18 cellular contexts compared by ENCODE assay signal in the genomic region with DNA sequence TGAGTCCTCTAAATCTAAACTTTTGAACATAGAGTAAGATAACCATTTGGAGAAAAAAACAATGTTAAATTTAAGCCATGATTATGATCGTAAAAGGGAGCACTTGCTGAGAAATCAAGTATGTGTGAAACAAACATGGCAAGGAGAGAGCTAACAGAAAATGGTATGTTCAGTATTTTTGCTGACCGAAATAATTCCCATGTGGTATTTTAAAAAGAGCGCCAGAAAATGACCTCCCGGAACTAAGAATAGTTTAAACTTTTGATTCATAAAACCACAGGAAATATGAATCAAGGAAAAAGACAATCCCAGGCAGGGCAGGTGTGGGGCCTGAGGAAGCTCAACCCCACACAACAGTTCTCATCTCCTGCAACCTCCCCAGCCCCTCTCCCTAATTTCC.
A peak's percentile ranks its signal among the peaks of the same experiment; 100 is the strongest.
DNase-seq lines count a peak whose midpoint lies in the region; ATAC-seq, FAIRE-seq and TF ChIP-seq lines count a peak whose summit lies in the region.
"Had no signal": no experiment of that assay in that cellular context is flagged by ENCODE, and none has a peak within 500 bp of the region (broad histone marks: within the 10 kb centered on the region; RNA-seq: fewer than 3 reads in every experiment).

No MANE protein-coding gene starts in this region.

- no peaks in the 10 kb centered on the region for H3K9me3 Mint-ChIP-seq in activated CD4-positive, alpha-beta T cell treated with anti-CD3 and anti-CD28 coated beads for 36 hours (ENCODE audit: low read depth)
- no peaks in the 10 kb centered on the region for H3K9me3 Mint-ChIP-seq in stimulated activated effector memory CD8-positive, alpha-beta T cell treated with anti-CD3 and anti-CD28 coated beads, Interleukin-12 subunit alpha, Interleukin-12 subunit beta, amount 100 ng/mL, for 72 hours
- H3K9me3 Mint-ChIP-seq: activated naive CD4-positive, alpha-beta T cell treated with anti-CD3 and anti-CD28 coated beads, Interleukin-2, amount 50 U/mL, for 72 hours had no signal

- BruUV-seq in endothelial cell of umbilical vein (replicated peaks; lab: Mats Ljungman, UMichigan), result no TSS peak

- DNase-seq in activated CD4-positive, alpha-beta T cell treated with anti-CD3 and anti-CD28 coated beads for 36 hours, result no peak
- DNase-seq in activated CD4-positive, alpha-beta T cell treated with anti-CD3 and anti-CD28 coated beads, Interleukin-2, amount 50 U/mL, for 1 hour, result no peak
- peak; percentile 5 for DNase-seq in RPMI8226
- DNase-seq in endothelial cell of umbilical vein (ENCODE audit: low read depth, low spot score), result no peak
- DNase-seq in stimulated activated effector memory CD8-positive, alpha-beta T cell treated with anti-CD3 and anti-CD28 coated beads, Interleukin-12 subunit alpha, Interleukin-12 subunit beta, amount 100 ng/mL, for 72 hours (ENCODE audit: low spot score in 2 of 2), result no peak
- no peak for DNase-seq in smooth muscle cell (lab: John Stamatoyannopoulos, UW; ENCODE audit: unreplicated experiment)
- DNase-seq in AG20443 (ENCODE audit: low spot score), result no peak
- DNase-seq: 8988T; activated CD8-positive, alpha-beta memory T cell treated with anti-CD3 and anti-CD28 coated beads, Interleukin-2, amount 50 U/mL, for 4 hours; IMR-90; mammary epithelial cell; NCI-H774; retina; stimulated activated CD4-positive, alpha-beta T cell treated with anti-CD3 and anti-CD28 coated beads, Interleukin-1b, Interleukin-23, amount 100 ng/mL, for 48 hours; upper lobe of right lung had no signal

- no peaks in the 10 kb centered on the region for H3K9me3 ChIP-seq in endothelial cell of umbilical vein (replicated peaks; ENCODE audit: control insufficient read depth, insufficient read depth, low read length)
- H3K9me3 ChIP-seq in smooth muscle cell (replicated peaks; ENCODE audit: low read depth), result no peaks in the 10 kb centered on the region
- H3K9me3 ChIP-seq: upper lobe of right lung had no signal

- H2AFZ ChIP-seq in endothelial cell of umbilical vein (ENCODE audit: low read depth, low read length) (no peak overlapping the region), smooth muscle cell (ENCODE audit: low read depth) (no peak overlapping the region)
- H2AFZ ChIP-seq: neural progenitor cell had no signal

- no peak overlapping the region for H3K4me3 Mint-ChIP-seq in activated CD4-positive, alpha-beta T cell treated with anti-CD3 and anti-CD28 coated beads for 36 hours
- H3K4me3 Mint-ChIP-seq in stimulated activated effector memory CD8-positive, alpha-beta T cell treated with anti-CD3 and anti-CD28 coated beads, Interleukin-12 subunit alpha, Interleukin-12 subunit beta, amount 100 ng/mL, for 72 hours, result no peak overlapping the region
- H3K4me3 Mint-ChIP-seq: neural progenitor cell had no signal

- H3K9me1 ChIP-seq in endothelial cell of umbilical vein (replicated peaks; ENCODE audit: control insufficient read depth, extremely low read depth, insufficient read depth, low read length), result no peaks in the 10 kb centered on the region

- H3K79me2 ChIP-seq in endothelial cell of umbilical vein (ENCODE audit: control insufficient read depth, insufficient read depth, low read length) (no peaks in the 10 kb centered on the region), smooth muscle cell (ENCODE audit: low read depth) (no peaks in the 10 kb centered on the region)

- H3K27ac ChIP-seq in endothelial cell of umbilical vein (ENCODE audit: insufficient read depth, low read depth, low read length), result no peak overlapping the region
- H3K27ac ChIP-seq in smooth muscle cell (ENCODE audit: low read depth), result no peak overlapping the region
- H3K27ac ChIP-seq: neural progenitor cell, upper lobe of right lung had no signal

- H3K27me3 ChIP-seq in endothelial cell of umbilical vein (ENCODE audit: control insufficient read depth in 2 of 2, insufficient read depth in 2 of 2, low read length in 2 of 2), result no peaks in the 10 kb centered on the region
- H3K27me3 ChIP-seq in smooth muscle cell (ENCODE audit: low read depth), result no peaks in the 10 kb centered on the region
- H3K27me3 ChIP-seq: neural progenitor cell, upper lobe of right lung had no signal

- H3K27me3 Mint-ChIP-seq in activated CD4-positive, alpha-beta T cell treated with anti-CD3 and anti-CD28 coated beads for 36 hours, result no peaks in the 10 kb centered on the region

- H3F3A ChIP-seq in smooth muscle cell (ENCODE audit: low read depth), result no peaks in the 10 kb centered on the region

- intact Hi-C loops in activated CD4-positive, alpha-beta T cell treated with anti-CD3 and anti-CD28 coated beads for 36 hours (cut with DNase I, micrococcal nuclease), result loop anchor here (2.0 kb wide), 2 partner anchors 13 to 17 kb away; no protein-coding TSS in a partner anchor
- intact Hi-C loops in endothelial cell of umbilical vein (cut with micrococcal nuclease), result no loop called here

- ATAC-seq in activated CD4-positive, alpha-beta T cell treated with anti-CD3 and anti-CD28 coated beads for 36 hours, result no peak
- ATAC-seq in stimulated activated effector memory CD8-positive, alpha-beta T cell treated with anti-CD3 and anti-CD28 coated beads, Interleukin-12 subunit alpha, Interleukin-12 subunit beta, amount 100 ng/mL, for 72 hours, result no peak
- no peak for ATAC-seq in HG03095 (IDR thresholded peaks at IDR 0.05; ENCODE audit: unreplicated experiment)
- ATAC-seq: upper lobe of right lung had no signal

- H3K36me3 Mint-ChIP-seq in activated CD4-positive, alpha-beta T cell treated with anti-CD3 and anti-CD28 coated beads for 36 hours (ENCODE audit: low read depth), result peaks cover 10% of the 10 kb centered on the region
- peaks cover 11% of the 10 kb centered on the region for H3K36me3 Mint-ChIP-seq in stimulated activated effector memory CD8-positive, alpha-beta T cell treated with anti-CD3 and anti-CD28 coated beads, Interleukin-12 subunit alpha, Interleukin-12 subunit beta, amount 100 ng/mL, for 72 hours
- H3K36me3 Mint-ChIP-seq: neural progenitor cell had no signal

- H3K9ac ChIP-seq in endothelial cell of umbilical vein (replicated peaks; ENCODE audit: extremely low read depth, insufficient read depth, low read length), result no peak overlapping the region
- no peak overlapping the region for H3K9ac ChIP-seq in smooth muscle cell (ENCODE audit: low read depth)
- H3K9ac ChIP-seq: neural progenitor cell had no signal

- TF ChIP-seq CTCF in endothelial cell of umbilical vein (IDR thresholded peaks at IDR 0.05; ENCODE audit: extremely low read depth in 1 of 2, insufficient read depth in 1 of 2, low read depth in 1 of 2, low read length in 2 of 2) (no peak), smooth muscle cell (IDR thresholded peaks at IDR 0.05; ENCODE audit: borderline replicate concordance, insufficient read depth, poor library complexity, severe bottlenecking) (no peak)

- CTCF ChIA-PET in activated CD4-positive, alpha-beta T cell treated with anti-CD3 and anti-CD28 coated beads for 36 hours (lab: Charles Lee), result interaction anchor here (0.8 to 1.4 kb wide), 4 partner anchors 8 to 35 kb away, joined by 3 to 8 read pairs (median 3); no protein-coding TSS in a partner anchor
- CTCF ChIA-PET in endothelial cell of umbilical vein (lab: Charles Lee), result interaction anchor here (1.0 kb wide), 1 partner anchor 8 kb away, joined by 3 read pairs; no protein-coding TSS in a partner anchor

- POLR2A ChIA-PET in activated CD4-positive, alpha-beta T cell treated with anti-CD3 and anti-CD28 coated beads for 36 hours (lab: Charles Lee), result interaction anchor here (0.8 kb wide), 1 partner anchor 10 kb away, joined by 3 read pairs; no protein-coding TSS in a partner anchor
- POLR2A ChIA-PET in endothelial cell of umbilical vein (lab: Charles Lee), result no interaction called here

- 93% methylated on average over 4 of the region's 4 CpGs for WGBS in smooth muscle cell (ENCODE audit: low lambda C conversion rate)

- peaks cover 52% of the 10 kb centered on the region for H3K4me1 Mint-ChIP-seq in activated CD4-positive, alpha-beta T cell treated with anti-CD3 and anti-CD28 coated beads for 36 hours
- peaks cover 46% of the 10 kb centered on the region for H3K4me1 Mint-ChIP-seq in stimulated activated effector memory CD8-positive, alpha-beta T cell treated with anti-CD3 and anti-CD28 coated beads, Interleukin-12 subunit alpha, Interleukin-12 subunit beta, amount 100 ng/mL, for 72 hours

- FAIRE-seq in endothelial cell of umbilical vein (lab: Jason Lieb, UNC), result no peak

- H3K4me2 ChIP-seq in endothelial cell of umbilical vein (ENCODE audit: insufficient read depth, low read length) (no peak overlapping the region), smooth muscle cell (no peak overlapping the region)
- H3K4me2 ChIP-seq: neural progenitor cell had no signal

- no peaks in the 10 kb centered on the region for H3K36me3 ChIP-seq in endothelial cell of umbilical vein (ENCODE audit: control insufficient read depth in 2 of 2, extremely low read depth in 1 of 2, insufficient read depth in 2 of 2, low read length in 2 of 2)
- H3K36me3 ChIP-seq in smooth muscle cell (ENCODE audit: low read depth), result no peaks in the 10 kb centered on the region
- H3K36me3 ChIP-seq: neural progenitor cell, upper lobe of right lung had no signal

- peak overlapping the region; percentile 73 for H3K27ac Mint-ChIP-seq in activated CD4-positive, alpha-beta T cell treated with anti-CD3 and anti-CD28 coated beads for 36 hours
- H3K27ac Mint-ChIP-seq in stimulated activated effector memory CD8-positive, alpha-beta T cell treated with anti-CD3 and anti-CD28 coated beads, Interleukin-12 subunit alpha, Interleukin-12 subunit beta, amount 100 ng/mL, for 72 hours, result peak overlapping the region; percentile 69

- no peaks in the 10 kb centered on the region for H3K4me1 ChIP-seq in endothelial cell of umbilical vein (ENCODE audit: control insufficient read depth, extremely low read depth, insufficient read depth, low read length)
- H3K4me1 ChIP-seq in smooth muscle cell (ENCODE audit: low read depth), result peaks cover 6% of the 10 kb centered on the region
- H3K4me1 ChIP-seq: upper lobe of right lung had no signal

- H4K20me1 ChIP-seq in endothelial cell of umbilical vein (replicated peaks; ENCODE audit: control insufficient read depth, extremely low read depth, insufficient read depth, low read length) (no peaks in the 10 kb centered on the region), smooth muscle cell (ENCODE audit: low read depth) (no peaks in the 10 kb centered on the region)

- H3K4me3 ChIP-seq in endothelial cell of umbilical vein (replicated peaks in 1 of 3; ENCODE audit: insufficient read depth in 1 of 3, low read depth in 1 of 3, low read length in 3 of 3) (no peak overlapping the region), smooth muscle cell (no peak overlapping the region)
- H3K4me3 ChIP-seq: neural progenitor cell, upper lobe of right lung had no signal

- no peak for TF ChIP-seq POLR2A in endothelial cell of umbilical vein (IDR thresholded peaks at IDR 0.05; ENCODE audit: low read depth, low read length)

- dilution Hi-C loops in endothelial cell of umbilical vein (cut with MboI; ENCODE audit: extremely low pct_ligation_motif_present, low sequenced_read_pairs), result no loop called here

TF ChIP-seq in endothelial cell of umbilical vein, 7 proteins besides CTCF, POLR2A, EP300 and RAD21 (continues in another document):
- peak; percentile 9 for TF ChIP-seq FOS (IDR thresholded peaks at IDR 0.05; ENCODE audit: borderline replicate concordance, insufficient read depth, low read length)
- TF ChIP-seq, protein P1, sequence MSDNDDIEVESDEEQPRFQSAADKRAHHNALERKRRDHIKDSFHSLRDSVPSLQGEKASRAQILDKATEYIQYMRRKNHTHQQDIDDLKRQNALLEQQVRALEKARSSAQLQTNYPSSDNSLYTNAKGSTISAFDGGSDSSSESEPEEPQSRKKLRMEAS (IDR thresholded peaks at IDR 0.05; ENCODE audit: insufficient read depth, insufficient read length), result no peak
